ENCODE assay signal across 19 cellular contexts in the genomic region with DNA sequence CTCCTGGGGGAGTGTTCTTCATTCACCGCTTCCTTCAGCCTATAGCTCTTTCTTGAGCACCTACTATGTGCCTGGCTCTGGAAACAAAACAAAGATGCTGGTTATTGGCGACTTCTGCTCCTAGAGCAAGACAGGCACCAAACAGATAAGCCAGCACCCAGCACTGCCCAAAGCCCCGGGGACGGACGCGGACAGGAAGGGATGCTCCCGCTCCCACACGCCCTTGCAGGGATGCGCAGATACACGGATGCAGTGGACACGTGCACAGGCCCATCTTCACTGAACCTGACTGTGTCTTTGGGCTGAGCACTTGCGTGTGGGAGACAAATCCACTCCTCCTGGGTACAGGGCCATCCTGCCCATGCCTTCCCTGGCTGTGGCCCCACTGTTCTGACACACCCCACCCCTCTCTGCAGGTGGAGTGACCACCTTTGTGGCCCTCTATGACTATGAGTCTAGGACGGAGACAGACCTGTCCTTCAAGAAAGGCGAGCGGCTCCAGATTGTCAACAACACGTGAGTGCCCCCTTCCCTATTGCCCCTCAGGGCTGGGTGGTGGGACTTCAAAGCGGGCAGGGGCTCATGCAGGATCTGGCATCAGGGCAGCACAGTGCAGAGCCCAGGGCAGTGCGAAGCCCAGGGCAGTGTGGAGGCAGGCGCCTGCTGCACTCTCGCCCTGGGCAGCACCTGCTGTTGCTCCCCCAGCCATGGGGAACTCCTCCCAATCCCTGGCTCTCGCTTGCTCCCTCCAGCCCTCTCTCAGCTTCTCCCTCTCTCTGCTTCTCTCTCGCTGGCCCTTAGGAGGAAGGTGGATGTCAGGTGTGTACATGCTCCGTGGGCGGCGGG. TPM values are rescaled to one million over a fixed set of nuclear protein-coding genes. Genes with fewer than 3 reads are reported as not detected.
DNase-seq lines count a peak whose midpoint lies in the region; ATAC-seq and TF ChIP-seq lines count a peak whose summit lies in the region.
"Had no signal": no experiment of that assay in that cellular context is flagged by ENCODE, and none has a peak within 500 bp of the region (broad histone marks: within the 10 kb centered on the region; RNA-seq: fewer than 3 reads in every experiment).

No MANE protein-coding gene starts in this region.

- TF ChIP-seq CTCF in SK-N-SH (IDR thresholded peaks at IDR 0.05) (no peak), sigmoid colon (IDR thresholded peaks at IDR 0.05) (no peak)

- peaks cover 0 to 18% of the 10 kb centered on the region in 2 experiments; a peak in 1 of 4 replicates for H3K4me1 ChIP-seq in SK-N-SH (ENCODE audit: control insufficient read depth in 1 of 2, insufficient read depth in 2 of 2, low read depth in 1 of 2, low read length in 1 of 2)
- peaks cover 43% of the 10 kb centered on the region for H3K4me1 ChIP-seq in Karpas-422 (ENCODE audit: low read length)
- H3K4me1 ChIP-seq in sigmoid colon: peaks cover 0 to 23% (median 17%) of the 10 kb centered on the region in 4 donors
- H3K4me1 ChIP-seq: parathyroid adenoma had no signal

- 94% methylated on average over 15 of the region's 25 CpGs for WGBS in SK-N-SH (ENCODE audit: low lambda C conversion rate)
- WGBS in sigmoid colon, 2 donors: 92 to 94% methylated on average over 25 of the region's 25 CpGs

- H3K79me2 ChIP-seq in SK-N-SH (ENCODE audit: insufficient read depth): no peaks in the 10 kb centered on the region
- H3K79me2 ChIP-seq in Karpas-422 (ENCODE audit: low read length): no peaks in the 10 kb centered on the region

- POLR2A ChIA-PET in SK-N-SH (lab: Yijun Ruan, JAX): interaction anchor here (1.1 kb wide), 1 partner anchor 27 kb away, joined by 4 read pairs; no protein-coding TSS in a partner anchor

- H3K4me3 ChIP-seq in SK-N-SH (ENCODE audit: low read depth in 2 of 2, low read length in 1 of 2) (no peak overlapping the region), Karpas-422 (ENCODE audit: low read length) (no peak overlapping the region), sigmoid colon (no peak overlapping the region)
- H3K4me3 ChIP-seq: BLaER1 treated with 17β-estradiol and CSF1 and Interleukin-3, amounts not matched to agents 10 nM and 100 nM had no signal

- ATAC-seq in SK-N-SH treated with all-trans-retinoic acid at 6 μM for 48 hours (no peak), GM19463 (IDR thresholded peaks at IDR 0.05; ENCODE audit: unreplicated experiment) (no peak)
- ATAC-seq: PC-3; stimulated activated naive CD8-positive, alpha-beta T cell treated with anti-CD3 and anti-CD28 coated beads, Interleukin-15, Interleukin-2, amounts not matched to agents 100 U/mL and 50 U/mL, for 24 hours had no signal

- H4K20me1 ChIP-seq in SK-N-SH (ENCODE audit: insufficient read depth) (no peaks in the 10 kb centered on the region), Karpas-422 (ENCODE audit: insufficient read depth, low read depth, low read length) (0 out of 2 replicates have a peak, but pooled peaks cover 6% of the 10 kb centered on the region)

- peaks cover 12 to 24% of the 10 kb centered on the region in 2 experiments for H3K36me3 ChIP-seq in SK-N-SH (replicated peaks in 1 of 2; ENCODE audit: control insufficient read depth in 1 of 2, insufficient read depth in 2 of 2, low read length in 1 of 2)
- peaks cover 6% of the 10 kb centered on the region; the same call in 1 of the 2 replicates for H3K36me3 ChIP-seq in Karpas-422 (ENCODE audit: insufficient read depth, low read length)
- peaks cover 19 to 49% (median 34%) of the 10 kb centered on the region in 4 donors for H3K36me3 ChIP-seq in sigmoid colon

- intact Hi-C loops in sigmoid colon (cut with DNase I): loop anchor here (5.0 to 10.0 kb wide), 2 partner anchors 141 to 181 kb away; a partner anchor contains a TSS

- no peak for TF ChIP-seq POLR2A in sigmoid colon (IDR thresholded peaks at IDR 0.05)

- TF ChIP-seq RAD21 in SK-N-SH (IDR thresholded peaks at IDR 0.05; ENCODE audit: low read length): no peak

- CTCF ChIA-PET in SK-N-SH (lab: Yijun Ruan, JAX): interaction anchor here (0.7 to 3.5 kb wide), 30 partner anchors 9 to 203 kb away, joined by 3 to 48 read pairs (median 5); no protein-coding TSS in a partner anchor

- H2AFZ ChIP-seq in SK-N-SH (ENCODE audit: low read depth) (no peak overlapping the region), Karpas-422 (ENCODE audit: low read length) (no peak overlapping the region)
- H2AFZ ChIP-seq: parathyroid adenoma had no signal

- H3K9ac ChIP-seq in SK-N-SH (no peak overlapping the region), Karpas-422 (ENCODE audit: low read length) (no peak overlapping the region)
- H3K9ac ChIP-seq: parathyroid adenoma had no signal

- H3K27ac ChIP-seq in SK-N-SH (ENCODE audit: low read depth in 2 of 2, low read length in 1 of 2) (peak overlapping the region in 1 of 2 experiments; percentile 77; a peak in 2 of 4 replicates), Karpas-422 (ENCODE audit: low read length) (peak overlapping the region; percentile 78; the same call in 1 of the 2 replicates), sigmoid colon (no peak overlapping the region)
- H3K27ac ChIP-seq: 22Rv1, parathyroid adenoma had no signal

- H3K9me3 ChIP-seq in SK-N-SH: no peaks in the 10 kb centered on the region
- no peaks in the 10 kb centered on the region for H3K9me3 ChIP-seq in Karpas-422 (ENCODE audit: low read length)
- H3K9me3 ChIP-seq in sigmoid colon: no peaks in the 10 kb centered on the region
- H3K9me3 ChIP-seq: BLaER1 treated with 17β-estradiol and CSF1 and Interleukin-3, amounts not matched to agents 10 nM and 100 nM; tibial nerve had no signal

- TF ChIP-seq EP300 in SK-N-SH (IDR thresholded peaks at IDR 0.05; ENCODE audit: borderline replicate concordance in 1 of 2, low read depth in 1 of 2, low read length in 1 of 2): no peak
- TF ChIP-seq EP300 in sigmoid colon (IDR thresholded peaks at IDR 0.05): no peak

- peak; percentile 18 for DNase-seq in SK-N-SH
- DNase-seq in Karpas-422: no peak
- peak; percentile 37 for DNase-seq in islet precursor cell
- peak; percentile 60 for DNase-seq in sigmoid colon
- DNase-seq in middle frontal gyrus (ENCODE audit: extremely low spot score, low spot score): no peak
- DNase-seq in NCI-H1694 (lab: John Stamatoyannopoulos, UW): no peak
- DNase-seq: activated B cell treated with CpG ODN at 0.5 μM for 24 hours; activated gamma-delta T cell; HCEC 1CT; head of caudate nucleus; PC-3; stimulated activated CD4-positive, alpha-beta T cell treated with anti-CD3 and anti-CD28 coated beads, Interleukin-2, amount 100 ng/mL, for 24 hours; stimulated activated naive CD8-positive, alpha-beta T cell treated with anti-CD3 and anti-CD28 coated beads, Interleukin-15, Interleukin-2, amounts not matched to agents 100 U/mL and 50 U/mL, for 24 hours had no signal

- no peaks in the 10 kb centered on the region for H3K27me3 ChIP-seq in SK-N-SH (ENCODE audit: insufficient read depth)
- no peaks in the 10 kb centered on the region for H3K27me3 ChIP-seq in Karpas-422 (ENCODE audit: low read length)
- no peaks in the 10 kb centered on the region for H3K27me3 ChIP-seq in sigmoid colon
- H3K27me3 ChIP-seq: tibial nerve had no signal

- H3F3A ChIP-seq in SK-N-SH (replicated peaks; ENCODE audit: insufficient read depth): peaks cover under 1% of the 10 kb centered on the region

- H3K4me2 ChIP-seq in SK-N-SH (no peak overlapping the region), Karpas-422 (ENCODE audit: low read depth, low read length, poor library complexity, severe bottlenecking) (no peak overlapping the region)

- no peaks in the 10 kb centered on the region for H3K9me2 ChIP-seq in SK-N-SH
- H3K9me2 ChIP-seq in Karpas-422 (replicated peaks; ENCODE audit: insufficient read depth, low read length): no peaks in the 10 kb centered on the region

TF ChIP-seq in SK-N-SH, 30 proteins besides CTCF, POLR2A, EP300 and RAD21:
- TF ChIP-seq FOSL2 (IDR thresholded peaks at IDR 0.05; ENCODE audit: borderline replicate concordance, low read depth) (no peak), MEF2A (IDR thresholded peaks at IDR 0.05; ENCODE audit: borderline replicate concordance, low read depth) (no peak), FOXJ3 (CRISPR knock-in tag; IDR thresholded peaks at IDR 0.05) (no peak), RXRA (IDR thresholded peaks at IDR 0.05; ENCODE audit: borderline replicate concordance, low read depth) (no peak), NFIC (IDR thresholded peaks at IDR 0.05; ENCODE audit: borderline replicate concordance) (no peak), SMC3 (IDR thresholded peaks at IDR 0.05; ENCODE audit: low read depth, low read length) (no peak)
- TF ChIP-seq, protein P1, sequence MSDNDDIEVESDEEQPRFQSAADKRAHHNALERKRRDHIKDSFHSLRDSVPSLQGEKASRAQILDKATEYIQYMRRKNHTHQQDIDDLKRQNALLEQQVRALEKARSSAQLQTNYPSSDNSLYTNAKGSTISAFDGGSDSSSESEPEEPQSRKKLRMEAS (IDR thresholded peaks at IDR 0.05; ENCODE audit: low read depth): no peak

TF ChIP-seq in SK-N-SH treated with all-trans-retinoic acid at 6 μM for 48 hours, 23 proteins besides CTCF, POLR2A, EP300 and RAD21:
- TF ChIP-seq SNAI2 (CRISPR knock-in tag; IDR thresholded peaks at IDR 0.05): no peak
- TF ChIP-seq, protein P2, sequence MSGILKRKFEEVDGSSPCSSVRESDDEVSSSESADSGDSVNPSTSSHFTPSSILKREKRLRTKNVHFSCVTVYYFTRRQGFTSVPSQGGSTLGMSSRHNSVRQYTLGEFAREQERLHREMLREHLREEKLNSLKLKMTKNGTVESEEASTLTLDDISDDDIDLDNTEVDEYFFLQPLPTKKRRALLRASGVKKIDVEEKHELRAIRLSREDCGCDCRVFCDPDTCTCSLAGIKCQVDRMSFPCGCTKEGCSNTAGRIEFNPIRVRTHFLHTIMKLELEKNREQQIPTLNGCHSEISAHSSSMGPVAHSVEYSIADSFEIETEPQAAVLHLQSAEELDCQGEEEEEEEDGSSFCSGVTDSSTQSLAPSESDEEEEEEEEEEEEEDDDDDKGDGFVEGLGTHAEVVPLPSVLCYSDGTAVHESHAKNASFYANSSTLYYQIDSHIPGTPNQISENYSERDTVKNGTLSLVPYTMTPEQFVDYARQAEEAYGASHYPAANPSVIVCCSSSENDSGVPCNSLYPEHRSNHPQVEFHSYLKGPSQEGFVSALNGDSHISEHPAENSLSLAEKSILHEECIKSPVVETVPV (CRISPR knock-in tag; IDR thresholded peaks at IDR 0.05): no peak

RNA-seq across cellular contexts. Expression of a gene that starts 39.9 kb away (rescaled TPM):
- polyA plus RNA-seq in SK-N-SH (2012; rRNA removed): 23.8 and 25.6 TPM in 2 replicates
- 9.6 and 17.1 TPM in 2 replicates for polyA plus RNA-seq in SK-N-SH (2012; cell fraction: cytosol; rRNA removed)
- 49.2 and 58.8 TPM in 2 replicates for polyA plus RNA-seq in SK-N-SH (2012; cell fraction: nucleus; rRNA removed)
- 39.9 and 41.5 TPM in 2 replicates for total RNA-seq in Karpas-422 (2014; rRNA removed; shearing (Covaris generic); ENCODE audit: low replicate concordance)
- 10 to 100 TPM; 28.1 to 52.3 (median 40.0) TPM for total RNA-seq in sigmoid colon
- polyA plus RNA-seq in sigmoid colon: 10 to 100 TPM; 64.3 to 91.8 (median 79.1) TPM

Comparison
In these comparisons a context has a peak if more than half of its experiments do, and no peak if none do; other contexts are left out.
1. DNase-seq: peak in SK-N-SH (single experiment), islet precursor cell (single experiment) and sigmoid colon (single experiment); none in Karpas-422 (single experiment), middle frontal gyrus (single experiment) and NCI-H1694 (single experiment).